Comparison of ENCODE assay signal across 29 cellular contexts in the genomic region with DNA sequence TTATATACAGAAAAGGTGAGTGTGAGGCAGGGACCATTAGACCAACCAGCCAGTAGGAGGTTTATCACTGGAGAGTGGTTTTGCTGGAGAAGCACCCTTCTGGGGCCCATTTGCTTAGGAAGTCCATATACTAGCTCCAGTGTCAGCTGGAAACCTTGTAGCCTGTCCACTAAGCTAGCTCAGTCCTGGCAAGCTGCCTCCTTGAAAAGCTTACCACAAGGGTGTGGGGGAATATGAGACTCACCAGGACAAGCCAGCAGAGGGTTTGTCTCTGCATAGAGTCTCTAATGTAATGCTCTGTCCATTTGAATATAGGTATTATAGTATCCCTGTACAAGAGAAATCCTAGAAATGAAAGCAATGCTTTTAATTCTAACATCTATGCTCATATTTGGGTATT.
"Had no signal": no experiment of that assay in that cellular context is flagged by ENCODE, and none has a peak within 500 bp of the region (broad histone marks: within the 10 kb centered on the region; RNA-seq: fewer than 3 reads in every experiment).

No MANE protein-coding gene starts in this region.

- ATAC-seq: activated CD8-positive, alpha-beta T cell treated with anti-CD3 and anti-CD28 coated beads for 36 hours; activated T-cell treated with anti-CD3 and anti-CD28 coated beads, Interleukin-2, amount 50 U/mL, for 72 hours; activated T-helper 17 cell treated with anti-CD3 and anti-CD28 coated beads, Interleukin-2, amount 50 U/mL, for 72 hours; Panc1 had no signal

- DNase-seq: activated CD4-positive, alpha-beta T cell treated with anti-CD3 and anti-CD28 coated beads, Interleukin-2, amount 10 ng/mL, durations not matched to agents 24 days and 14 days; activated CD4-positive, alpha-beta T cell treated with anti-CD3 and anti-CD28 coated beads, Interleukin-2, amount 50 U/mL, for 4 hours; activated CD8-positive, alpha-beta T cell treated with anti-CD3 and anti-CD28 coated beads for 36 hours; activated effector memory CD4-positive, alpha-beta T cell treated with anti-CD3 and anti-CD28 coated beads, Interleukin-2, amount 50 U/mL, for 16 hours; activated naive CD4-positive, alpha-beta T cell; activated naive CD8-positive, alpha-beta T cell treated with anti-CD3 and anti-CD28 coated beads, Interleukin-2, amount 10 ng/mL, durations not matched to agents 7 days and 5 days; activated T-cell treated with anti-CD3 and anti-CD28 coated beads, Interleukin-2, amount 50 U/mL, for 1 hour; activated T-cell treated with anti-CD3 and anti-CD28 coated beads, Interleukin-2, amount 50 U/mL, for 72 hours; amygdala; caudate nucleus; Kasumi-1; KG1; MG63; MV-4-11; NCI-H1092; NCI-H1436 treated with DMSO at 0.1 percent for 48 hours; NCI-H1694 treated with DMSO at 0.1 percent for 48 hours; NCI-H2029; NCI-H345; NCI-H524 treated with DMSO at 0.1 percent for 48 hours; SHP77; SJCRH30; T1000 had no signal

- H3K4me1 Mint-ChIP-seq: activated CD4-positive, alpha-beta T cell treated with anti-CD3 and anti-CD28 coated beads, Interleukin-2, amount 10 ng/mL, durations not matched to agents 24 days and 14 days; activated naive CD4-positive, alpha-beta T cell treated with anti-CD3 and anti-CD28 coated beads, Interleukin-2, amount 50 U/mL, for 24 hours; activated naive CD8-positive, alpha-beta T cell treated with anti-CD3 and anti-CD28 coated beads, Interleukin-2, amount 10 ng/mL, durations not matched to agents 7 days and 5 days; activated T-helper 17 cell treated with anti-CD3 and anti-CD28 coated beads, Interleukin-2, amount 50 U/mL, for 72 hours; brain had no signal

- H3K27ac ChIP-seq: ascending aorta, SJCRH30, SK-N-MC had no signal

- H3K9me3 Mint-ChIP-seq: activated CD8-positive, alpha-beta T cell treated with anti-CD3 and anti-CD28 coated beads for 36 hours; activated naive CD4-positive, alpha-beta T cell treated with anti-CD3 and anti-CD28 coated beads, Interleukin-2, amount 50 U/mL, for 24 hours; activated naive CD8-positive, alpha-beta T cell treated with anti-CD3 and anti-CD28 coated beads, Interleukin-2, amount 10 ng/mL, durations not matched to agents 7 days and 5 days; activated T-cell treated with anti-CD3 and anti-CD28 coated beads, Interleukin-2, amount 50 U/mL, for 72 hours; activated T-helper 17 cell treated with anti-CD3 and anti-CD28 coated beads, Interleukin-2, amount 50 U/mL, for 72 hours; brain had no signal

- H3K27me3 Mint-ChIP-seq: activated CD4-positive, alpha-beta T cell treated with anti-CD3 and anti-CD28 coated beads, Interleukin-2, amount 10 ng/mL, durations not matched to agents 24 days and 14 days; activated CD8-positive, alpha-beta T cell treated with anti-CD3 and anti-CD28 coated beads for 36 hours; activated naive CD4-positive, alpha-beta T cell treated with anti-CD3 and anti-CD28 coated beads, Interleukin-2, amount 50 U/mL, for 24 hours; activated naive CD8-positive, alpha-beta T cell treated with anti-CD3 and anti-CD28 coated beads, Interleukin-2, amount 10 ng/mL, durations not matched to agents 7 days and 5 days; activated T-helper 17 cell treated with anti-CD3 and anti-CD28 coated beads, Interleukin-2, amount 50 U/mL, for 72 hours; brain had no signal

- H3K4me3 ChIP-seq: ascending aorta, MG63, SJCRH30, SK-N-MC had no signal

- H3K27me3 ChIP-seq: ascending aorta, MG63, SJCRH30 had no signal

- H3K27ac Mint-ChIP-seq: activated CD4-positive, alpha-beta T cell treated with anti-CD3 and anti-CD28 coated beads, Interleukin-2, amount 10 ng/mL, durations not matched to agents 24 days and 14 days; activated CD8-positive, alpha-beta T cell treated with anti-CD3 and anti-CD28 coated beads for 36 hours; activated naive CD4-positive, alpha-beta T cell treated with anti-CD3 and anti-CD28 coated beads, Interleukin-2, amount 50 U/mL, for 24 hours; activated naive CD8-positive, alpha-beta T cell treated with anti-CD3 and anti-CD28 coated beads, Interleukin-2, amount 10 ng/mL, durations not matched to agents 7 days and 5 days; activated T-cell treated with anti-CD3 and anti-CD28 coated beads, Interleukin-2, amount 50 U/mL, for 72 hours; activated T-helper 17 cell treated with anti-CD3 and anti-CD28 coated beads, Interleukin-2, amount 50 U/mL, for 72 hours; brain had no signal

- H3K9me3 ChIP-seq: ascending aorta, MG63, SJCRH30 had no signal

- H3K36me3 ChIP-seq: MG63 had no signal

- H3K4me1 ChIP-seq: ascending aorta, SJCRH30 had no signal

- H3K4me3 Mint-ChIP-seq: activated CD4-positive, alpha-beta T cell treated with anti-CD3 and anti-CD28 coated beads, Interleukin-2, amount 10 ng/mL, durations not matched to agents 24 days and 14 days; activated CD8-positive, alpha-beta T cell treated with anti-CD3 and anti-CD28 coated beads for 36 hours; activated naive CD4-positive, alpha-beta T cell treated with anti-CD3 and anti-CD28 coated beads, Interleukin-2, amount 50 U/mL, for 24 hours; activated naive CD8-positive, alpha-beta T cell treated with anti-CD3 and anti-CD28 coated beads, Interleukin-2, amount 10 ng/mL, durations not matched to agents 7 days and 5 days; activated T-cell treated with anti-CD3 and anti-CD28 coated beads, Interleukin-2, amount 50 U/mL, for 72 hours; activated T-helper 17 cell treated with anti-CD3 and anti-CD28 coated beads, Interleukin-2, amount 50 U/mL, for 72 hours; brain had no signal
